ENCODE assay signal across 8 cellular contexts in genomic region chr19:48637449-48637947, GRCh38. TPM values are rescaled to one million over a fixed set of nuclear protein-coding genes. Genes with fewer than 3 reads are reported as not detected.
DNase-seq lines count a peak whose midpoint lies in the region; ATAC-seq and TF ChIP-seq lines count a peak whose summit lies in the region.

No MANE protein-coding gene starts in this region.

- H3K23ac ChIP-seq in H9 (ENCODE audit: insufficient read length, low read depth, low read length): no peak overlapping the region

- H2AK5ac ChIP-seq in H9 (ENCODE audit: insufficient read length, low read length): no peak overlapping the region

- no peak overlapping the region for H2BK15ac ChIP-seq in H9 (ENCODE audit: low read depth, low read length)

- H3K4me1 ChIP-seq in H9 (ENCODE audit: insufficient read depth, low read length): peaks cover 7% of the 10 kb centered on the region; the same call in 1 of the 2 replicates
- H3K4me1 ChIP-seq in RWPE2 (ENCODE audit: insufficient read depth, poor library complexity, severe bottlenecking): peaks cover 25% of the 10 kb centered on the region

- H2BK20ac ChIP-seq in H9 (ENCODE audit: low read depth, low read length, poor library complexity, severe bottlenecking): no peak overlapping the region

- peaks cover 4% of the 10 kb centered on the region; the same call in 1 of the 2 replicates for H3K36me3 ChIP-seq in RWPE2 (ENCODE audit: low read depth)

- H3K27ac ChIP-seq in H9 (ENCODE audit: insufficient read length, low read depth, low read length) (peak overlapping the region; percentile 43), RWPE2 (ENCODE audit: poor library complexity, severe bottlenecking) (peak overlapping the region; percentile 90)

- peak overlapping the region; percentile 61 for H3T11ph ChIP-seq in H9 (ENCODE audit: low read length)

- H3K9me3 Mint-ChIP-seq in H9: no peaks in the 10 kb centered on the region
- no peaks in the 10 kb centered on the region for H3K9me3 Mint-ChIP-seq in nephron

- ATAC-seq in RWPE2 (ENCODE audit: low read depth): peak; percentile 75
- peak; percentile 82 for ATAC-seq in stimulated activated naive CD8-positive, alpha-beta T cell treated with anti-CD3 and anti-CD28 coated beads, Interleukin-15, Interleukin-2, amounts not matched to agents 100 U/mL and 50 U/mL, for 24 hours

- WGBS in H9 (ENCODE audit: extremely low coverage, insufficient read length, low lambda C conversion rate): no CpG with 5 or more reads among the region's 38 CpGs

- peak overlapping the region; percentile 97 for H2BK120ac ChIP-seq in H9 (ENCODE audit: low read depth, low read length, poor library complexity, severe bottlenecking)

- no peaks in the 10 kb centered on the region for H3K9me3 ChIP-seq in H9 (ENCODE audit: control insufficient read depth, low read depth, low read length)
- no peaks in the 10 kb centered on the region for H3K9me3 ChIP-seq in RWPE2 (ENCODE audit: severe bottlenecking)

- peak overlapping the region; percentile 90 for H3K18ac ChIP-seq in H9 (ENCODE audit: insufficient read length, low read depth, low read length)

- peaks cover 32 to 50% of the 10 kb centered on the region in 2 experiments for H3K4me1 Mint-ChIP-seq in H9
- peaks cover 29% of the 10 kb centered on the region for H3K4me1 Mint-ChIP-seq in nephron

- no peak overlapping the region for H2AFZ ChIP-seq in H9 (ENCODE audit: low read length)

- H2BK12ac ChIP-seq in H9 (ENCODE audit: insufficient read length, low read depth, low read length): no peak overlapping the region

- no peak overlapping the region for H4K91ac ChIP-seq in H9 (ENCODE audit: insufficient read length, low read depth, low read length)

- peak overlapping the region; percentile 49; the same call in 1 of the 2 replicates for H3K14ac ChIP-seq in H9 (ENCODE audit: insufficient read depth, low read length)

- H3K36me3 Mint-ChIP-seq in H9 (ENCODE audit: insufficient read depth in 1 of 3, low read depth in 3 of 3) (peaks cover 13 to 40% (median 32%) of the 10 kb centered on the region in 3 experiments), nephron (ENCODE audit: low read depth) (peaks cover 5% of the 10 kb centered on the region)

- no peak overlapping the region for H3K56ac ChIP-seq in H9 (ENCODE audit: insufficient read length, low read depth, low read length)

- no peak overlapping the region for H4K5ac ChIP-seq in H9 (ENCODE audit: insufficient read length, low read depth, low read length)

- H3K27ac Mint-ChIP-seq in H9: peak overlapping the region; percentile 97 to 99 (median 99)
- peak overlapping the region; percentile 95 to 97 (median 97) for H3K27ac Mint-ChIP-seq in nephron

- H3K4me2 ChIP-seq in H9 (ENCODE audit: insufficient read depth, insufficient read length, low read length): peak overlapping the region; percentile 80

- H4K8ac ChIP-seq in H9 (replicated peaks; ENCODE audit: insufficient read length, low read depth, low read length): no peak overlapping the region

- TF ChIP-seq CTCF in H9 (conservative IDR thresholded peaks at IDR 0.05) (no peak), RWPE2 (IDR thresholded peaks at IDR 0.05; ENCODE audit: poor library complexity, severe bottlenecking) (no peak), nephron (IDR thresholded peaks at IDR 0.05; ENCODE audit: unreplicated experiment in 3 of 3) (no peak)

- peak overlapping the region; percentile 48 for H3K4me3 ChIP-seq in RWPE2 (ENCODE audit: severe bottlenecking)

- H3K4me3 Mint-ChIP-seq in H9: peak overlapping the region; percentile 82 to 89
- H3K4me3 Mint-ChIP-seq in nephron: peak overlapping the region; percentile 84 to 86 (median 86)

- peak overlapping the region; percentile 41 for H3K9ac ChIP-seq in H9 (ENCODE audit: extremely low read depth, insufficient read length, low read length)

- peak; percentile 99 for DNase-seq in EL
- peak; percentile 100 for DNase-seq in H9
- peak; percentile 99 for DNase-seq in M059J (ENCODE audit: low read depth)
- DNase-seq in RWPE2 (ENCODE audit: low spot score): peak; percentile 99
- peak; percentile 100 for DNase-seq in activated effector memory CD4-positive, alpha-beta T cell treated with Interleukin-2 at 50 U/mL for 16 hours
- DNase-seq in fibroblast of peridontal ligament (ENCODE audit: extremely low read depth): peak; percentile 98
- DNase-seq in stimulated activated naive CD8-positive, alpha-beta T cell treated with anti-CD3 and anti-CD28 coated beads, Interleukin-15, Interleukin-2, amounts not matched to agents 100 U/mL and 50 U/mL, for 24 hours: peak; percentile 99

- no peaks in the 10 kb centered on the region for H3K79me1 ChIP-seq in H9 (ENCODE audit: insufficient read depth, low read depth, low read length, poor library complexity, severe bottlenecking)

- no peak overlapping the region for H2BK5ac ChIP-seq in H9 (ENCODE audit: insufficient read length, low read length)

- no peaks in the 10 kb centered on the region for H3K79me2 ChIP-seq in H9 (ENCODE audit: insufficient read depth, low read length)

- H3K27me3 Mint-ChIP-seq in H9 (ENCODE audit: low read depth) (peaks cover 4% of the 10 kb centered on the region), nephron (ENCODE audit: low read depth) (no peaks in the 10 kb centered on the region)

- no peaks in the 10 kb centered on the region; the same call in 1 of the 2 replicates for H3K27me3 ChIP-seq in H9 (ENCODE audit: insufficient read depth, low read length)
- no peaks in the 10 kb centered on the region for H3K27me3 ChIP-seq in RWPE2 (ENCODE audit: insufficient read depth, poor library complexity, severe bottlenecking)

- H3K23me2 ChIP-seq in H9 (ENCODE audit: insufficient read length, low read depth, low read length, poor library complexity, severe bottlenecking): peaks cover 21% of the 10 kb centered on the region

- H4K20me1 ChIP-seq in H9 (ENCODE audit: control insufficient read depth, insufficient read depth, insufficient read length): no peaks in the 10 kb centered on the region

- no peak overlapping the region; the same call in 1 of the 2 replicates for H3K4ac ChIP-seq in H9 (ENCODE audit: low read depth, low read length)

RNA-seq across cellular contexts. Expression of gene DBP, which starts 0.3 kb away (rescaled TPM):
- 11.4 and 12.6 TPM in 2 replicates for total RNA-seq in H9 (2021)
- 18.5 and 20.1 TPM in 2 replicates for total RNA-seq in M059J (2014; rRNA removed; shearing (Covaris generic))

RNA-seq across cellular contexts. Expression of gene CA11, which starts 8.5 kb away (rescaled TPM):
- total RNA-seq in H9 (2021): 102 and 107 TPM in 2 replicates
- total RNA-seq in M059J (2014; rRNA removed; shearing (Covaris generic)): 1.9 and 5.1 TPM in 2 replicates

RNA-seq across cellular contexts. Expression of gene SPHK2, which starts 18.2 kb away (rescaled TPM):
- 55.0 and 57.2 TPM in 2 replicates for total RNA-seq in H9 (2021)
- 2.9 and 5.4 TPM in 2 replicates for total RNA-seq in M059J (2014; rRNA removed; shearing (Covaris generic))

RNA-seq across cellular contexts. Expression of gene RPL18, which starts 18.5 kb away (rescaled TPM):
- 1,855 and 1,874 TPM in 2 replicates for total RNA-seq in H9 (2021)
- total RNA-seq in M059J (2014; rRNA removed; shearing (Covaris generic)): 1,286 and 1,602 TPM in 2 replicates

RNA-seq across cellular contexts. Expression of gene FAM83E, which starts 22.6 kb away (rescaled TPM):
- 9.2 and 9.5 TPM in 2 replicates for total RNA-seq in H9 (2021)
- 0.89 TPM in 1 of 2 replicates, not detected in the other for total RNA-seq in M059J (2014; rRNA removed; shearing (Covaris generic))

Comparison
In these comparisons a context has a peak if more than half of its experiments do, and no peak if none do; other contexts are left out.
1. Peak in every context shown above with its lines: DNase-seq, ATAC-seq, H3K4me3 ChIP-seq and H3K27ac ChIP-seq.
2. RNA of gene CA11, which starts 8.5 kb away (total RNA-seq): 102 to 107 TPM in H9; 1.9 to 5.1 TPM in M059J; every median in the first group is over 10 times any median in the second.